In genomic region chr9:114500583-114501292, GRCh38 we compare ENCODE assay signal across 1 cellular context.
TF ChIP-seq lines count a peak whose summit lies in the region.

No MANE protein-coding gene starts in this region.

TF ChIP-seq in HEK293, 187 proteins besides CTCF, POLR2A, EP300 and RAD21 (continued from another document):
- peak; percentile 22; the same call in 1 of the 2 replicates for TF ChIP-seq REST (tag by site-specific recombination; IDR thresholded peaks at IDR 0.05)
TF ChIP-seq in HEK293: peak in this region for 2.
